ENCODE assay signal across 20 cellular contexts in genomic region chr9:93812410-93812668, GRCh38.
"Had no signal": no experiment of that assay in that cellular context is flagged by ENCODE, and none has a peak within 500 bp of the region (broad histone marks: within the 10 kb centered on the region; RNA-seq: fewer than 3 reads in every experiment).

No MANE protein-coding gene starts in this region.

- H3K9me3 ChIP-seq: adrenal gland, Peyer's patch, SJCRH30 had no signal

- H3K27ac ChIP-seq: adrenal gland, breast epithelium, KMS-11, Peyer's patch, RWPE1, SJCRH30 had no signal

- ATAC-seq: WTC11 had no signal

- H3K36me3 ChIP-seq: adrenal gland, breast epithelium, Peyer's patch, SJCRH30 had no signal

- H3K4me1 ChIP-seq: adrenal gland, breast epithelium, Peyer's patch, SJCRH30 had no signal

- H3K4me3 ChIP-seq: adrenal gland, breast epithelium, Peyer's patch, SJCRH30 had no signal

- DNase-seq: activated CD4-positive, alpha-beta memory T cell treated with anti-CD3 and anti-CD28 coated beads, Interleukin-2, amount 10 ng/mL, durations not matched to agents 7 days and 5 days; activated CD4-positive, alpha-beta T cell treated with anti-CD3 and anti-CD28 coated beads, Interleukin-2, amount 50 U/mL, for 1 hour; activated CD8-positive, alpha-beta memory T cell treated with anti-CD3 and anti-CD28 coated beads, Interleukin-2, amount 50 U/mL, for 4 hours; activated naive CD4-positive, alpha-beta T cell treated with anti-CD3 and anti-CD28 coated beads, Interleukin-2, amount 50 U/mL, for 16 hours; activated naive CD8-positive, alpha-beta T cell treated with anti-CD3 and anti-CD28 coated beads, Interleukin-2, amount 10 ng/mL, durations not matched to agents 7 days and 5 days; activated T-cell treated with anti-CD3 and anti-CD28 coated beads, Interleukin-2, amount 50 U/mL, for 1 hour; adrenal gland; anterior cingulate cortex; caudate nucleus; NCI-H1930; NCI-H2227 treated with DMSO at 0.1 percent for 48 hours; NCI-H446 treated with DMSO at 0.1 percent for 48 hours; Right ventricle myocardium superior; SJCRH30; T-helper 9 cell had no signal

- H3K27me3 ChIP-seq: Peyer's patch had no signal
